ENCODE assay signal across 21 cellular contexts in genomic region chr22:25064894-25065560, GRCh38.
DNase-seq lines count a peak whose midpoint lies in the region; ATAC-seq, FAIRE-seq and TF ChIP-seq lines count a peak whose summit lies in the region.
"Had no signal": no experiment of that assay in that cellular context is flagged by ENCODE, and none has a peak within 500 bp of the region (broad histone marks: within the 10 kb centered on the region; RNA-seq: fewer than 3 reads in every experiment).

No MANE protein-coding gene starts in this region.

- intact Hi-C loops in activated CD4-positive, alpha-beta memory T cell treated with anti-CD3 and anti-CD28 coated beads for 36 hours (cut with micrococcal nuclease) = loop anchor here (5.0 kb wide), 3 partner anchors 107 to 672 kb away; partner anchors contain the start of genes GUCD1 and SNRPD3
- intact Hi-C loops in activated CD8-positive, alpha-beta T cell treated with anti-CD3 and anti-CD28 coated beads for 36 hours (cut with micrococcal nuclease) = no loop called here

- POLR2A ChIA-PET in activated CD4-positive, alpha-beta memory T cell treated with anti-CD3 and anti-CD28 coated beads, Interleukin-2, amount 10 ng/mL, durations not matched to agents 7 days and 5 days (lab: Charles Lee) = no interaction called here
- POLR2A ChIA-PET in activated CD4-positive, alpha-beta memory T cell treated with anti-CD3 and anti-CD28 coated beads for 36 hours (lab: Charles Lee) = no interaction called here
- POLR2A ChIA-PET in activated CD8-positive, alpha-beta T cell treated with anti-CD3 and anti-CD28 coated beads for 36 hours (lab: Charles Lee) = interaction anchor here (6.4 kb wide), 1 partner anchor 13 kb away, joined by 44 read pairs; no protein-coding TSS in a partner anchor

- H3K36me3 ChIP-seq in right atrium auricular region (no peaks in the 10 kb centered on the region), thymus (ENCODE audit: control insufficient read depth, insufficient read depth) (no peaks in the 10 kb centered on the region)
- H3K36me3 ChIP-seq: BE2C, cardiac muscle cell, gastrocnemius medialis, transverse colon had no signal

- no peak for TF ChIP-seq CTCF in right atrium auricular region (IDR thresholded peaks at IDR 0.05)
- TF ChIP-seq CTCF in activated CD8-positive, alpha-beta T cell treated with anti-CD3 and anti-CD28 coated beads for 36 hours (IDR thresholded peaks at IDR 0.05) = no peak

- no peak for FAIRE-seq in frontal cortex (lab: Jason Lieb, UNC)
- FAIRE-seq: A204.1, D721Med had no signal

- H3K27me3 Mint-ChIP-seq in activated CD4-positive, alpha-beta memory T cell treated with anti-CD3 and anti-CD28 coated beads, Interleukin-2, amount 10 ng/mL, durations not matched to agents 7 days and 5 days = no peaks in the 10 kb centered on the region
- H3K27me3 Mint-ChIP-seq in activated CD4-positive, alpha-beta memory T cell treated with anti-CD3 and anti-CD28 coated beads for 36 hours = no peaks in the 10 kb centered on the region
- H3K27me3 Mint-ChIP-seq in activated CD8-positive, alpha-beta T cell treated with anti-CD3 and anti-CD28 coated beads for 36 hours = no peaks in the 10 kb centered on the region

- H3K27ac ChIP-seq in right atrium auricular region = peak overlapping the region; percentile 6 to 31
- peak overlapping the region; percentile 98 for H3K27ac ChIP-seq in thymus (ENCODE audit: low read depth)
- H3K27ac ChIP-seq: cardiac muscle cell, epithelial cell of prostate, gastrocnemius medialis, transverse colon, VCaP had no signal

- peak overlapping the region; percentile 10 for H3K27ac Mint-ChIP-seq in activated CD4-positive, alpha-beta memory T cell treated with anti-CD3 and anti-CD28 coated beads, Interleukin-2, amount 10 ng/mL, durations not matched to agents 7 days and 5 days
- no peak overlapping the region for H3K27ac Mint-ChIP-seq in activated CD4-positive, alpha-beta memory T cell treated with anti-CD3 and anti-CD28 coated beads for 36 hours
- H3K27ac Mint-ChIP-seq in activated CD8-positive, alpha-beta T cell treated with anti-CD3 and anti-CD28 coated beads for 36 hours = no peak overlapping the region
- H3K27ac Mint-ChIP-seq: T-helper 1 cell treated with Interleukin-12 subunit alpha and Interleukin-12 subunit beta and Interleukin-4 antibody, amounts not matched to agents 30 μg/mL and 1 μg/mL, for 36 hours had no signal

- H3K27me3 ChIP-seq in right atrium auricular region (no peaks in the 10 kb centered on the region), thymus (ENCODE audit: control insufficient read depth, insufficient read depth) (no peaks in the 10 kb centered on the region)
- H3K27me3 ChIP-seq: BE2C, cardiac muscle cell, gastrocnemius medialis, transverse colon had no signal

- no peak for ATAC-seq in activated CD8-positive, alpha-beta T cell treated with anti-CD3 and anti-CD28 coated beads for 36 hours
- ATAC-seq in GM18520 (IDR thresholded peaks at IDR 0.05; ENCODE audit: unreplicated experiment) = no peak
- ATAC-seq: gastrocnemius medialis had no signal

- peaks cover 69% of the 10 kb centered on the region for H3K4me1 Mint-ChIP-seq in activated CD4-positive, alpha-beta memory T cell treated with anti-CD3 and anti-CD28 coated beads, Interleukin-2, amount 10 ng/mL, durations not matched to agents 7 days and 5 days
- peaks cover 68% of the 10 kb centered on the region for H3K4me1 Mint-ChIP-seq in activated CD4-positive, alpha-beta memory T cell treated with anti-CD3 and anti-CD28 coated beads for 36 hours (ENCODE audit: low read depth)
- H3K4me1 Mint-ChIP-seq in activated CD8-positive, alpha-beta T cell treated with anti-CD3 and anti-CD28 coated beads for 36 hours (ENCODE audit: low read depth) = peaks cover 90% of the 10 kb centered on the region

- no peaks in the 10 kb centered on the region for H3K9me3 Mint-ChIP-seq in activated CD4-positive, alpha-beta memory T cell treated with anti-CD3 and anti-CD28 coated beads, Interleukin-2, amount 10 ng/mL, durations not matched to agents 7 days and 5 days
- no peaks in the 10 kb centered on the region for H3K9me3 Mint-ChIP-seq in activated CD4-positive, alpha-beta memory T cell treated with anti-CD3 and anti-CD28 coated beads for 36 hours
- H3K9me3 Mint-ChIP-seq in activated CD8-positive, alpha-beta T cell treated with anti-CD3 and anti-CD28 coated beads for 36 hours = no peaks in the 10 kb centered on the region
- H3K9me3 Mint-ChIP-seq: T-helper 1 cell treated with Interleukin-12 subunit alpha and Interleukin-12 subunit beta and Interleukin-4 antibody, amounts not matched to agents 30 μg/mL and 1 μg/mL, for 36 hours had no signal

- H3K4me3 Mint-ChIP-seq in activated CD4-positive, alpha-beta memory T cell treated with anti-CD3 and anti-CD28 coated beads, Interleukin-2, amount 10 ng/mL, durations not matched to agents 7 days and 5 days = no peak overlapping the region
- H3K4me3 Mint-ChIP-seq in activated CD4-positive, alpha-beta memory T cell treated with anti-CD3 and anti-CD28 coated beads for 36 hours = no peak overlapping the region
- no peak overlapping the region for H3K4me3 Mint-ChIP-seq in activated CD8-positive, alpha-beta T cell treated with anti-CD3 and anti-CD28 coated beads for 36 hours
- H3K4me3 Mint-ChIP-seq: T-helper 1 cell treated with Interleukin-12 subunit alpha and Interleukin-12 subunit beta and Interleukin-4 antibody, amounts not matched to agents 30 μg/mL and 1 μg/mL, for 36 hours had no signal

- H3K4me3 ChIP-seq in right atrium auricular region (no peak overlapping the region), thymus (ENCODE audit: low read length) (peak overlapping the region; percentile 37)
- H3K4me3 ChIP-seq: cardiac muscle cell, gastrocnemius medialis, transverse colon had no signal

- DNase-seq in activated CD4-positive, alpha-beta memory T cell treated with anti-CD3 and anti-CD28 coated beads, Interleukin-2, amount 10 ng/mL, durations not matched to agents 7 days and 5 days = no peak
- DNase-seq in activated CD4-positive, alpha-beta memory T cell treated with anti-CD3 and anti-CD28 coated beads for 36 hours = no peak
- DNase-seq in astrocyte of the hippocampus (ENCODE audit: low read depth, low spot score) (peak; percentile 56), right atrium auricular region (ENCODE audit: low spot score) (no peak), frontal cortex (ENCODE audit: low spot score in 2 of 2) (no peak)
- DNase-seq in activated CD8-positive, alpha-beta T cell treated with anti-CD3 and anti-CD28 coated beads for 36 hours = no peak
- DNase-seq: BE2C, gastrocnemius medialis, KG1, NCI-H1105, NCI-H2107, NCI-H526, transverse colon had no signal

- H3K9me3 ChIP-seq in right atrium auricular region = no peaks in the 10 kb centered on the region
- H3K9me3 ChIP-seq in thymus (ENCODE audit: control insufficient read depth) = no peaks in the 10 kb centered on the region
- H3K9me3 ChIP-seq: BE2C, gastrocnemius medialis, transverse colon had no signal

- peaks cover 7% of the 10 kb centered on the region for H3K36me3 Mint-ChIP-seq in activated CD4-positive, alpha-beta memory T cell treated with anti-CD3 and anti-CD28 coated beads, Interleukin-2, amount 10 ng/mL, durations not matched to agents 7 days and 5 days (ENCODE audit: low read depth)
- H3K36me3 Mint-ChIP-seq in activated CD4-positive, alpha-beta memory T cell treated with anti-CD3 and anti-CD28 coated beads for 36 hours = no peaks in the 10 kb centered on the region
- no peaks in the 10 kb centered on the region for H3K36me3 Mint-ChIP-seq in activated CD8-positive, alpha-beta T cell treated with anti-CD3 and anti-CD28 coated beads for 36 hours (ENCODE audit: low read depth)

- 84% methylated on average over 16 of the region's 16 CpGs for WGBS in thymus

- CTCF ChIA-PET in activated CD4-positive, alpha-beta memory T cell treated with anti-CD3 and anti-CD28 coated beads, Interleukin-2, amount 10 ng/mL, durations not matched to agents 7 days and 5 days (lab: Charles Lee) = no interaction called here
- CTCF ChIA-PET in activated CD4-positive, alpha-beta memory T cell treated with anti-CD3 and anti-CD28 coated beads for 36 hours (lab: Charles Lee) = no interaction called here
- CTCF ChIA-PET in activated CD8-positive, alpha-beta T cell treated with anti-CD3 and anti-CD28 coated beads for 36 hours (lab: Charles Lee) = no interaction called here

- peaks cover 0 to 22% of the 10 kb centered on the region in 2 donors for H3K4me1 ChIP-seq in right atrium auricular region
- peaks cover 64% of the 10 kb centered on the region for H3K4me1 ChIP-seq in thymus (ENCODE audit: control insufficient read depth, insufficient read depth, low read length)
